8 cellular contexts compared by ENCODE assay signal in the genomic region with DNA sequence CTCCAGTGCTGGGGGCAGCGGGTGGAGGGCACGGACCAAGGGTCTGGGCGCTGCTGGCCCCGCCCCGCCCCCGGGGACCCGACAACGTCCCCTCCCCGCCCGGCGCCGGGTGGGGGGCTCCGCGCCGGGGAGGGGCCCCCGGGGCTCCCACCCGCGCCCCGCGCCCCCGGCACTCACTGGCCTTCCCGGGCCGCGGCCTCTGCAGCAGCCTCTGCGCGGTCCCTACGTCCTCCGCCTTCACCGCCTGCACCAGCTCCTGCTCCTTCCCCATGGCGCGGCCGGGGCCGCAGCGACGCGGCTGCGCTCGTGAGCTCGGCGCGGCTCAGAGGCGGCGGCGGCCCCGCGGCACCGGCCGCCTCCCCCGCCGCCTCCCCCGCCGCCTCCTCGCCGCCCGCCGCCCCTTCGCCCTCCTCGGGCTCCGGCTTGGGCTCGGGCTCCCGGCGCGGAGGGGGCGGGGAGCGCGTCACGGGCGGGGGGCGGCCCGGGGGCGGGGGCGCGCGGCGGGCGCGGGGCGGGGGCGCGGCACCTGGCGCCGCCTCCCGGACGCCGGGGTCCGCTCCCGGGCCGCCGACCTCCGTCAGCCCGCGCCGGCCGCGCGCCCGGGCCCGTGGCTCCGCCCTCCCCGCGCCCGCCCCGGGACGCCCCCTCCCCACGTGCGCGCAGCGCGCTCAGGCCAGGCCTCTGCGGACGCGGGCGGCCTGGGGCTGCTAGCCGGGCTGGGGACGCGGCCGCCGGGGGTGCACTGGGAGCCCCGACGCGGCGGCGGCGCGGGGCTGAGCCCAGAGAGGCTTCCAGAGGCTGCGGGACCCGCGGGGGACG. TPM values are rescaled to one million over a fixed set of nuclear protein-coding genes. Genes with fewer than 3 reads are reported as not detected.
DNase-seq lines count a peak whose midpoint lies in the region; ATAC-seq and TF ChIP-seq lines count a peak whose summit lies in the region.

A gene with protein sequence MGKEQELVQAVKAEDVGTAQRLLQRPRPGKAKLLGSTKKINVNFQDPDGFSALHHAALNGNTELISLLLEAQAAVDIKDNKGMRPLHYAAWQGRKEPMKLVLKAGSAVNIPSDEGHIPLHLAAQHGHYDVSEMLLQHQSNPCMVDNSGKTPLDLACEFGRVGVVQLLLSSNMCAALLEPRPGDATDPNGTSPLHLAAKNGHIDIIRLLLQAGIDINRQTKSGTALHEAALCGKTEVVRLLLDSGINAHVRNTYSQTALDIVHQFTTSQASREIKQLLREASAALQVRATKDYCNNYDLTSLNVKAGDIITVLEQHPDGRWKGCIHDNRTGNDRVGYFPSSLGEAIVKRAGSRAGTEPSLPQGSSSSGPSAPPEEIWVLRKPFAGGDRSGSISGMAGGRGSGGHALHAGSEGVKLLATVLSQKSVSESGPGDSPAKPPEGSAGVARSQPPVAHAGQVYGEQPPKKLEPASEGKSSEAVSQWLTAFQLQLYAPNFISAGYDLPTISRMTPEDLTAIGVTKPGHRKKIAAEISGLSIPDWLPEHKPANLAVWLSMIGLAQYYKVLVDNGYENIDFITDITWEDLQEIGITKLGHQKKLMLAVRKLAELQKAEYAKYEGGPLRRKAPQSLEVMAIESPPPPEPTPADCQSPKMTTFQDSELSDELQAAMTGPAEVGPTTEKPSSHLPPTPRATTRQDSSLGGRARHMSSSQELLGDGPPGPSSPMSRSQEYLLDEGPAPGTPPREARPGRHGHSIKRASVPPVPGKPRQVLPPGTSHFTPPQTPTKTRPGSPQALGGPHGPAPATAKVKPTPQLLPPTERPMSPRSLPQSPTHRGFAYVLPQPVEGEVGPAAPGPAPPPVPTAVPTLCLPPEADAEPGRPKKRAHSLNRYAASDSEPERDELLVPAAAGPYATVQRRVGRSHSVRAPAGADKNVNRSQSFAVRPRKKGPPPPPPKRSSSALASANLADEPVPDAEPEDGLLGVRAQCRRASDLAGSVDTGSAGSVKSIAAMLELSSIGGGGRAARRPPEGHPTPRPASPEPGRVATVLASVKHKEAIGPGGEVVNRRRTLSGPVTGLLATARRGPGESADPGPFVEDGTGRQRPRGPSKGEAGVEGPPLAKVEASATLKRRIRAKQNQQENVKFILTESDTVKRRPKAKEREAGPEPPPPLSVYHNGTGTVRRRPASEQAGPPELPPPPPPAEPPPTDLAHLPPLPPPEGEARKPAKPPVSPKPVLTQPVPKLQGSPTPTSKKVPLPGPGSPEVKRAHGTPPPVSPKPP (N-terminal part only) (minus strand): TSS at position 444 of the 819 bp plus-strand sequence. CDS start 173 bp downstream, at position 271.

- no peak for TF ChIP-seq POLR2A in body of pancreas (IDR thresholded peaks at IDR 0.05)

- no peak within 1 kb of the TSS for H3K9ac ChIP-seq in HUES48 (ENCODE audit: low read depth, low read length)

- TF ChIP-seq CTCF in CD14-positive monocyte (IDR thresholded peaks at IDR 0.05) (no peak), body of pancreas (IDR thresholded peaks at IDR 0.05) (no peak), mesothelial cell of epicardium (IDR thresholded peaks at IDR 0.05; ENCODE audit: unreplicated experiment) (no peak)

- intact Hi-C loops in CD14-positive monocyte (cut with micrococcal nuclease): loop anchor here in 1 of 2 donors (5.0 kb wide), 1 partner anchor 56 kb away; a partner anchor contains a TSS
- intact Hi-C loops in body of pancreas (cut with DNase I): no loop called here

- WGBS in body of pancreas, 2 donors: 1% methylated on average over 54 of the region's 129 CpGs; no CpG with 5 or more reads in 1 of the 2 donors

- H3K4me3 Mint-ChIP-seq in CD14-positive monocyte (peak within 1 kb of the TSS; percentile 27 to 76), mesothelial cell of epicardium (peak within 1 kb of the TSS; percentile 61)

- H3K36me3 Mint-ChIP-seq in CD14-positive monocyte (no peaks in the 10 kb centered on the region), mesothelial cell of epicardium (no peaks in the 10 kb centered on the region)

- H3K27me3 Mint-ChIP-seq in CD14-positive monocyte (ENCODE audit: low read depth in 3 of 3) (peaks cover 53 to 79% (median 60%) of the 10 kb centered on the region in 3 donors), mesothelial cell of epicardium (ENCODE audit: low read depth) (peaks cover 46% of the 10 kb centered on the region)

- H3K9me3 Mint-ChIP-seq in CD14-positive monocyte (peaks cover 0 to 13% (median 4%) of the 10 kb centered on the region in 7 donors), mesothelial cell of epicardium (no peaks in the 10 kb centered on the region)

- no peaks in the 10 kb centered on the region for H3K9me3 ChIP-seq in HUES48 (ENCODE audit: control insufficient read depth, insufficient read depth, low read length)
- no peaks in the 10 kb centered on the region for H3K9me3 ChIP-seq in body of pancreas

- H3K4me3 ChIP-seq in HUES48 (ENCODE audit: low read depth, low read length) (peak within 1 kb of the TSS; percentile 57), body of pancreas (no peak within 1 kb of the TSS)

- H3K27ac ChIP-seq in HUES48 (ENCODE audit: low read depth, low read length) (no peak within 1 kb of the TSS), body of pancreas (no peak within 1 kb of the TSS)

- H3K4me1 ChIP-seq in HUES48 (ENCODE audit: control insufficient read depth, insufficient read depth, low read length): no peaks in the 10 kb centered on the region
- peaks cover 13% of the 10 kb centered on the region for H3K4me1 ChIP-seq in body of pancreas

- DNase-seq in CD14-positive monocyte (ENCODE audit: low spot score): no peak
- no peak for DNase-seq in body of pancreas
- no peak for DNase-seq in mesothelial cell of epicardium (ENCODE audit: low spot score in 2 of 2, unreplicated experiment in 2 of 2)
- no peak for DNase-seq in HuH-7.5 (ENCODE audit: low spot score)
- no peak for DNase-seq in superior temporal gyrus (ENCODE audit: extremely low spot score)
- no peak for DNase-seq in HPDE6-E6E7 (ENCODE audit: extremely low spot score)

- H3K27me3 ChIP-seq in HUES48 (ENCODE audit: control insufficient read depth, insufficient read depth, low read length) (peaks cover 42% of the 10 kb centered on the region), body of pancreas (no peaks in the 10 kb centered on the region)

- ATAC-seq in body of pancreas (peak; percentile 9), HG03342 (IDR thresholded peaks at IDR 0.05; ENCODE audit: unreplicated experiment) (no peak)

- H3K27ac Mint-ChIP-seq in CD14-positive monocyte: no peak within 1 kb of the TSS
- H3K27ac Mint-ChIP-seq in mesothelial cell of epicardium: no peak within 1 kb of the TSS

- no peaks in the 10 kb centered on the region for H3K36me3 ChIP-seq in HUES48 (ENCODE audit: control insufficient read depth, insufficient read depth, low read length)
- no peaks in the 10 kb centered on the region for H3K36me3 ChIP-seq in body of pancreas (replicated peaks in 1 of 2; ENCODE audit: insufficient read depth in 1 of 2, low read depth in 2 of 2)

- peaks cover 4% of the 10 kb centered on the region for H3K4me1 Mint-ChIP-seq in CD14-positive monocyte
- peaks cover 10% of the 10 kb centered on the region for H3K4me1 Mint-ChIP-seq in mesothelial cell of epicardium

RNA-seq across cellular contexts. Expression of the gene that starts here (rescaled TPM):
- not detected for polyA plus RNA-seq in CD14-positive monocyte
- under 1 TPM; 0.66 to 0.78 TPM for total RNA-seq in body of pancreas
- 8.9 to 9.8 TPM (median 9.8 TPM) in 3 replicates for total RNA-seq in mesothelial cell of epicardium

Comparison
In these comparisons a context has a peak if more than half of its experiments do, and no peak if none do; other contexts are left out.
1. Peak in ATAC-seq in body of pancreas; RNA of the gene not detected or under 1 TPM.